In genomic region chr10:70146489-70147488, GRCh38 we compare ENCODE assay signal across 1 cellular context.
TF ChIP-seq lines count a peak whose summit lies in the region.

TYSND1 (minus strand) TSS chr10:70146700; CDS start chr10:70146586, 114 bp downstream.

TF ChIP-seq in HepG2, 621 proteins besides CTCF, POLR2A, EP300 and RAD21 (continued from another document and continues in another):
- TF ChIP-seq ZBTB40 (IDR thresholded peaks at IDR 0.05), result no peak
- TF ChIP-seq ZBTB40 (CRISPR knock-in tag; IDR thresholded peaks at IDR 0.05), result no peak; the same call in 1 of the 2 replicates
- TF ChIP-seq ZFP36 (IDR thresholded peaks at IDR 0.05; ENCODE audit: borderline replicate concordance, low read depth, low read length, partially characterized antibody), result no peak
- no peak for TF ChIP-seq EZH2 (conservative IDR thresholded peaks at IDR 0.05; ENCODE audit: low read depth, low read length)
- TF ChIP-seq RXRB (CRISPR knock-in tag; IDR thresholded peaks at IDR 0.05; ENCODE audit: borderline replicate concordance), result no peak
- TF ChIP-seq ZNF3 (CRISPR knock-in tag; IDR thresholded peaks at IDR 0.05), result no peak
- peak; percentile 78; the same call in 1 of the 2 replicates for TF ChIP-seq ZNF224 (CRISPR knock-in tag; IDR thresholded peaks at IDR 0.05)
- no peak for TF ChIP-seq KLF9 (CRISPR knock-in tag; IDR thresholded peaks at IDR 0.05; ENCODE audit: low read depth)
- TF ChIP-seq HNRNPLL (IDR thresholded peaks at IDR 0.05; ENCODE audit: low read depth, low read length, poor library complexity, severe bottlenecking), result no peak
- no peak; the same call in 1 of the 2 replicates for TF ChIP-seq ATF7-NPFF (CRISPR knock-in tag; IDR thresholded peaks at IDR 0.05; ENCODE audit: low read depth)
- TF ChIP-seq SMAD9 (CRISPR knock-in tag; IDR thresholded peaks at IDR 0.05), result no peak
- TF ChIP-seq PAXIP1 (CRISPR knock-in tag; conservative IDR thresholded peaks at IDR 0.05), result peak; percentile 56
- TF ChIP-seq DDIT3 (CRISPR knock-in tag; IDR thresholded peaks at IDR 0.05), result no peak
- no peak for TF ChIP-seq GLMP (CRISPR knock-in tag; IDR thresholded peaks at IDR 0.05; ENCODE audit: borderline replicate concordance)
- TF ChIP-seq ZNF501 (CRISPR knock-in tag; IDR thresholded peaks at IDR 0.05), result no peak; the same call in 1 of the 2 replicates
- TF ChIP-seq GATAD1 (CRISPR knock-in tag; IDR thresholded peaks at IDR 0.05), result peak; percentile 84
- 0 out of 2 replicates have a peak, but pooled peaks have one; percentile 2 for TF ChIP-seq SIX1 (CRISPR knock-in tag; IDR thresholded peaks at IDR 0.05; ENCODE audit: borderline replicate concordance)
- no peak; the same call in none of the 2 replicates for TF ChIP-seq HDAC2 (CRISPR knock-in tag; IDR thresholded peaks at IDR 0.05)
- TF ChIP-seq ZFP90 (CRISPR knock-in tag; IDR thresholded peaks at IDR 0.05; ENCODE audit: borderline replicate concordance), result peak; percentile 59; the same call in 1 of the 2 replicates
- TF ChIP-seq ZBTB21 (CRISPR knock-in tag; IDR thresholded peaks at IDR 0.05), result no peak
- peak; percentile 74; the same call in 1 of the 2 replicates for TF ChIP-seq ZNF350 (CRISPR knock-in tag; IDR thresholded peaks at IDR 0.05; ENCODE audit: borderline replicate concordance, low read depth)
- TF ChIP-seq ZNF768 (CRISPR knock-in tag; IDR thresholded peaks at IDR 0.05), result 0 out of 2 replicates have a peak, but pooled peaks have one; percentile 39
- TF ChIP-seq ZBTB8A (CRISPR knock-in tag; IDR thresholded peaks at IDR 0.05; ENCODE audit: borderline replicate concordance, low read depth), result no peak
- TF ChIP-seq ZNF33A (CRISPR knock-in tag; IDR thresholded peaks at IDR 0.05; ENCODE audit: borderline replicate concordance), result peak; percentile 81; the same call in 1 of the 2 replicates
- TF ChIP-seq ZNF782 (CRISPR knock-in tag; IDR thresholded peaks at IDR 0.05; ENCODE audit: borderline replicate concordance), result no peak
- TF ChIP-seq ZNF276 (CRISPR knock-in tag; IDR thresholded peaks at IDR 0.05; ENCODE audit: low read depth), result no peak; the same call in 1 of the 2 replicates
- TF ChIP-seq ZNF263 (CRISPR knock-in tag; IDR thresholded peaks at IDR 0.05), result peak; percentile 45; the same call in 1 of the 2 replicates
- TF ChIP-seq ZNF484 (CRISPR knock-in tag; IDR thresholded peaks at IDR 0.05; ENCODE audit: borderline replicate concordance, low read depth), result no peak
- TF ChIP-seq DZIP1 (CRISPR knock-in tag; IDR thresholded peaks at IDR 0.05), result no peak
- peak; percentile 26; the same call in 1 of the 2 replicates for TF ChIP-seq ZNF333 (CRISPR knock-in tag; IDR thresholded peaks at IDR 0.05; ENCODE audit: borderline replicate concordance)
- TF ChIP-seq ARID5B (CRISPR knock-in tag; IDR thresholded peaks at IDR 0.05), result peak; percentile 29; the same call in 1 of the 2 replicates
- no peak for TF ChIP-seq ZNF414 (CRISPR knock-in tag; IDR thresholded peaks at IDR 0.05)
- no peak for TF ChIP-seq SRSF4 (IDR thresholded peaks at IDR 0.05; ENCODE audit: low read depth, low read length, poor library complexity, severe bottlenecking)
